20 cellular contexts compared by ENCODE assay signal in the genomic region with DNA sequence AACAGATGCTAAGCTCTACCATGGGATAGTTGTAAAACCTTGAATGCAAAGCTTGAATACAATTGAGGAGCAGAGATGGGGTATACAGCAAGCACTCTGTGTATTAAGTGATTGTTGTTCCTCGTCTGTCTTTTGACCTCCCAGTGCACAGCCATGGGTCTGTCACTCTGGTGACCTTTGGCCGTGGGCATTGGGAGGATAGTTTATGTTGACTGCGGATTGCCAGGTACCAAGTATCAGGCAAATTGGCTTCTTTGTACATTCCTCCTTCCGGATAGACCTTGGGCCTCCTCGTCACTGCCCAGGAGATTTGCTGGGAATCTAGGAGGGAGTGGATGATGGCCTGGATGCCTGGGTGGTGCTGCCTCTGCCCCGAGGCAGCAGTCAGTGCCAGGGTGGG.
DNase-seq lines count a peak whose midpoint lies in the region; ATAC-seq and FAIRE-seq lines count a peak whose summit lies in the region.
"Had no signal": no experiment of that assay in that cellular context is flagged by ENCODE, and none has a peak within 500 bp of the region (broad histone marks: within the 10 kb centered on the region; RNA-seq: fewer than 3 reads in every experiment).

No MANE protein-coding gene starts in this region.

- H3K9me3 ChIP-seq in small intestine (ENCODE audit: control insufficient read depth, low read depth), result no peaks in the 10 kb centered on the region

- no peaks in the 10 kb centered on the region for H3K27me3 ChIP-seq in small intestine (ENCODE audit: control insufficient read depth in 2 of 2, insufficient read depth in 2 of 2, low read length in 2 of 2)

- H3K4me1 Mint-ChIP-seq in activated naive CD4-positive, alpha-beta T cell treated with anti-CD3 and anti-CD28 coated beads for 36 hours (ENCODE audit: low read depth), result peaks cover 53% of the 10 kb centered on the region
- peaks cover 44% of the 10 kb centered on the region for H3K4me1 Mint-ChIP-seq in activated T-helper 2 cell treated with anti-CD3 and anti-CD28 coated beads, Interferon-gamma antibody, Interleukin-2, Interleukin-4, amounts not matched to agents 10 μg/mL and 5 μg/mL and 100 μg/mL, durations not matched to agents 14 hours and 24 hours and 36 hours (ENCODE audit: low read depth)

- no peak overlapping the region for H3K4me3 ChIP-seq in small intestine (ENCODE audit: low read depth in 1 of 2, low read length in 2 of 2)
- H3K4me3 ChIP-seq: coronary artery, skin epidermis had no signal

- H3K4me1 ChIP-seq in small intestine (ENCODE audit: control insufficient read depth in 2 of 2, insufficient read depth in 1 of 2, low read depth in 1 of 2, low read length in 1 of 2), result peaks cover 3 to 17% of the 10 kb centered on the region in 2 donors

- CTCF ChIA-PET in activated naive CD4-positive, alpha-beta T cell treated with anti-CD3 and anti-CD28 coated beads for 36 hours (lab: Charles Lee), result no interaction called here

- peaks cover 0 to 4% of the 10 kb centered on the region in 2 donors for H3K36me3 ChIP-seq in small intestine (ENCODE audit: control insufficient read depth in 2 of 2, insufficient read depth in 2 of 2, low read length in 2 of 2)

- intact Hi-C loops in activated naive CD4-positive, alpha-beta T cell treated with anti-CD3 and anti-CD28 coated beads for 36 hours (cut with micrococcal nuclease), result no loop called here
- intact Hi-C loops in activated T-helper 2 cell treated with anti-CD3 and anti-CD28 coated beads, Interferon-gamma antibody, Interleukin-2, Interleukin-4, amounts not matched to agents 10 μg/mL and 5 μg/mL and 100 μg/mL, durations not matched to agents 14 hours and 24 hours and 36 hours (cut with micrococcal nuclease), result no loop called here

- peak overlapping the region; percentile 5 for H3K27ac Mint-ChIP-seq in activated naive CD4-positive, alpha-beta T cell treated with anti-CD3 and anti-CD28 coated beads for 36 hours
- no peak overlapping the region for H3K27ac Mint-ChIP-seq in activated naive CD4-positive, alpha-beta T cell treated with anti-CD3 and anti-CD28 coated beads, Interleukin-2, amount 50 U/mL, for 72 hours
- peak overlapping the region; percentile 74 for H3K27ac Mint-ChIP-seq in activated T-helper 2 cell treated with anti-CD3 and anti-CD28 coated beads, Interferon-gamma antibody, Interleukin-2, Interleukin-4, amounts not matched to agents 10 μg/mL and 5 μg/mL and 100 μg/mL, durations not matched to agents 14 hours and 24 hours and 36 hours
- H3K27ac Mint-ChIP-seq: brain, H9 had no signal

- no peaks in the 10 kb centered on the region for H3K27me3 Mint-ChIP-seq in activated naive CD4-positive, alpha-beta T cell treated with anti-CD3 and anti-CD28 coated beads for 36 hours (ENCODE audit: low read depth)
- no peaks in the 10 kb centered on the region for H3K27me3 Mint-ChIP-seq in activated T-helper 2 cell treated with anti-CD3 and anti-CD28 coated beads, Interferon-gamma antibody, Interleukin-2, Interleukin-4, amounts not matched to agents 10 μg/mL and 5 μg/mL and 100 μg/mL, durations not matched to agents 14 hours and 24 hours and 36 hours (ENCODE audit: low read depth)
- H3K27me3 Mint-ChIP-seq: brain had no signal

- peak overlapping the region in 1 of 2 donors; percentile 42 for H3K27ac ChIP-seq in small intestine (ENCODE audit: low read depth in 1 of 2, low read length in 1 of 2)
- H3K27ac ChIP-seq: coronary artery had no signal

- 10 to 59% (median 44%) methylated on average over 6 of the region's 6 CpGs for WGBS in small intestine, 3 donors

- peaks cover 14% of the 10 kb centered on the region for H3K36me3 Mint-ChIP-seq in activated naive CD4-positive, alpha-beta T cell treated with anti-CD3 and anti-CD28 coated beads for 36 hours (ENCODE audit: low read depth)
- peaks cover 0 to 22% of the 10 kb centered on the region in 2 donors for H3K36me3 Mint-ChIP-seq in activated naive CD4-positive, alpha-beta T cell treated with anti-CD3 and anti-CD28 coated beads, Interleukin-2, amount 50 U/mL, for 72 hours
- H3K36me3 Mint-ChIP-seq in activated T-helper 2 cell treated with anti-CD3 and anti-CD28 coated beads, Interferon-gamma antibody, Interleukin-2, Interleukin-4, amounts not matched to agents 10 μg/mL and 5 μg/mL and 100 μg/mL, durations not matched to agents 14 hours and 24 hours and 36 hours (ENCODE audit: low read depth), result peaks cover 34% of the 10 kb centered on the region

- no peak for ATAC-seq in activated naive CD4-positive, alpha-beta T cell treated with anti-CD3 and anti-CD28 coated beads, Interleukin-2, amount 50 U/mL, for 72 hours
- ATAC-seq in GM19463 (IDR thresholded peaks at IDR 0.05; ENCODE audit: unreplicated experiment), result no peak

- FAIRE-seq in small intestine (lab: Jason Lieb, UNC), result no peak
- FAIRE-seq: endothelial cell of umbilical vein, HTR-8/SVneo, islet of Langerhans had no signal

- peaks cover 12% of the 10 kb centered on the region for H3K9me3 Mint-ChIP-seq in activated naive CD4-positive, alpha-beta T cell treated with anti-CD3 and anti-CD28 coated beads for 36 hours
- H3K9me3 Mint-ChIP-seq in activated naive CD4-positive, alpha-beta T cell treated with anti-CD3 and anti-CD28 coated beads, Interleukin-2, amount 50 U/mL, for 72 hours, result peaks cover 0 to 16% of the 10 kb centered on the region in 2 donors
- H3K9me3 Mint-ChIP-seq in activated T-helper 2 cell treated with anti-CD3 and anti-CD28 coated beads, Interferon-gamma antibody, Interleukin-2, Interleukin-4, amounts not matched to agents 10 μg/mL and 5 μg/mL and 100 μg/mL, durations not matched to agents 14 hours and 24 hours and 36 hours, result peaks cover 21% of the 10 kb centered on the region
- H3K9me3 Mint-ChIP-seq: nephron had no signal

- DNase-seq in activated naive CD4-positive, alpha-beta T cell treated with anti-CD3 and anti-CD28 coated beads for 36 hours, result no peak
- DNase-seq in activated naive CD4-positive, alpha-beta T cell treated with anti-CD3 and anti-CD28 coated beads, Interleukin-2, amount 50 U/mL, for 72 hours (ENCODE audit: low spot score in 2 of 2), result no peak
- peak; percentile 81 for DNase-seq in HT-29 (ENCODE audit: low spot score)
- DNase-seq in activated T-helper 2 cell treated with anti-CD3 and anti-CD28 coated beads, Interferon-gamma antibody, Interleukin-2, Interleukin-4, amounts not matched to agents 10 μg/mL and 5 μg/mL and 100 μg/mL, durations not matched to agents 14 hours and 24 hours and 36 hours (ENCODE audit: low spot score), result no peak
- peak; percentile 86 for DNase-seq in small intestine
- DNase-seq in SW 1271 (lab: John Stamatoyannopoulos, UW), result no peak
- DNase-seq in GDM1 (lab: John Stamatoyannopoulos, UW), result no peak
- DNase-seq: activated naive CD4-positive, alpha-beta T cell treated with anti-CD3 and anti-CD28 coated beads, Interleukin-2, amount 50 U/mL, for 16 hours; DMS79 treated with DMSO at 0.1 percent for 48 hours; H9; NCI-H1105 treated with DMSO at 0.1 percent for 48 hours; stimulated activated CD4-positive, alpha-beta T cell treated with anti-CD3 and anti-CD28 coated beads, Interleukin-4, amount 100 ng/mL, for 1 hour had no signal

- no peak overlapping the region for H3K4me3 Mint-ChIP-seq in activated naive CD4-positive, alpha-beta T cell treated with anti-CD3 and anti-CD28 coated beads for 36 hours
- H3K4me3 Mint-ChIP-seq in activated T-helper 2 cell treated with anti-CD3 and anti-CD28 coated beads, Interferon-gamma antibody, Interleukin-2, Interleukin-4, amounts not matched to agents 10 μg/mL and 5 μg/mL and 100 μg/mL, durations not matched to agents 14 hours and 24 hours and 36 hours (ENCODE audit: low read depth), result no peak overlapping the region
- H3K4me3 Mint-ChIP-seq: brain, H9, nephron had no signal

Comparison
In these comparisons a context has a peak if more than half of its experiments do, and no peak if none do; other contexts are left out.
1. H3K27ac Mint-ChIP-seq: peak in activated naive CD4-positive, alpha-beta T cell treated with anti-CD3 and anti-CD28 coated beads for 36 hours (single experiment) and activated T-helper 2 cell treated with anti-CD3 and anti-CD28 coated beads, Interferon-gamma antibody, Interleukin-2, Interleukin-4, amounts not matched to agents 10 μg/mL and 5 μg/mL and 100 μg/mL, durations not matched to agents 14 hours and 24 hours and 36 hours (single experiment); none in activated naive CD4-positive, alpha-beta T cell treated with anti-CD3 and anti-CD28 coated beads, Interleukin-2, amount 50 U/mL, for 72 hours (0 of 2).
2. DNase-seq: peak in HT-29 (single experiment) and small intestine (single experiment); none in activated naive CD4-positive, alpha-beta T cell treated with anti-CD3 and anti-CD28 coated beads for 36 hours (single experiment), activated naive CD4-positive, alpha-beta T cell treated with anti-CD3 and anti-CD28 coated beads, Interleukin-2, amount 50 U/mL, for 72 hours (0 of 2), activated T-helper 2 cell treated with anti-CD3 and anti-CD28 coated beads, Interferon-gamma antibody, Interleukin-2, Interleukin-4, amounts not matched to agents 10 μg/mL and 5 μg/mL and 100 μg/mL, durations not matched to agents 14 hours and 24 hours and 36 hours (single experiment), SW 1271 (0 of 2) and GDM1 (single experiment).